Comparison of ENCODE assay signal across 21 cellular contexts in genomic region chr5:15783734-15784133, GRCh38.
"Had no signal": no experiment of that assay in that cellular context is flagged by ENCODE, and none has a peak within 500 bp of the region (broad histone marks: within the 10 kb centered on the region; RNA-seq: fewer than 3 reads in every experiment).

No MANE protein-coding gene starts in this region.

- H3K36me3 ChIP-seq: SJSA1 had no signal

- ATAC-seq: Panc1, PC-3, Right ventricle myocardium inferior, T-cell had no signal

- DNase-seq: IMR-90; Kasumi-1; MM.1S; NCI-H1092 treated with DMSO at 0.1 percent for 48 hours; NCI-H1436; NCI-H187 treated with DMSO at 0.1 percent for 48 hours; NCI-H2029 treated with DMSO at 0.1 percent for 48 hours; NCI-H2171; NCI-H226; NCI-H446; NCI-H526 treated with DMSO at 0.1 percent for 48 hours; NK-92 treated with Interleukin-12 subunit alpha and Interleukin-12 subunit beta, amount 100 ng/mL, for 24 hours; PC-3; SIG-M5; T-cell; T-helper 9 cell had no signal

- H3K27me3 ChIP-seq: SJSA1 had no signal

- H3K27ac ChIP-seq: KMS-11, SJSA1, SK-N-MC had no signal

- H3K4me2 ChIP-seq: KMS-11 had no signal

- H3K4me1 ChIP-seq: SJSA1 had no signal

- H3K9ac ChIP-seq: KMS-11 had no signal

- H3K4me3 ChIP-seq: SJSA1, SK-N-MC had no signal
